ENCODE assay signal across 1 cellular context in genomic region chr17:63549946-63550815, GRCh38.
TF ChIP-seq lines count a peak whose summit lies in the region.

Gene DCAF7, plus strand, starts transcription at chr17:63550477. Its CDS starts 201 bp downstream, at chr17:63550678.

TF ChIP-seq in HEK293, 187 proteins besides CTCF, POLR2A, EP300 and RAD21 (continued from another document and continues in another):
- TF ChIP-seq, protein P1, sequence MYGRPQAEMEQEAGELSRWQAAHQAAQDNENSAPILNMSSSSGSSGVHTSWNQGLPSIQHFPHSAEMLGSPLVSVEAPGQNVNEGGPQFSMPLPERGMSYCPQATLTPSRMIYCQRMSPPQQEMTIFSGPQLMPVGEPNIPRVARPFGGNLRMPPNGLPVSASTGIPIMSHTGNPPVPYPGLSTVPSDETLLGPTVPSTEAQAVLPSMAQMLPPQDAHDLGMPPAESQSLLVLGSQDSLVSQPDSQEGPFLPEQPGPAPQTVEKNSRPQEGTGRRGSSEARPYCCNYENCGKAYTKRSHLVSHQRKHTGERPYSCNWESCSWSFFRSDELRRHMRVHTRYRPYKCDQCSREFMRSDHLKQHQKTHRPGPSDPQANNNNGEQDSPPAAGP (tag by site-specific recombination; IDR thresholded peaks at IDR 0.05): peak; percentile 49
- TF ChIP-seq ZNF658 (tag by site-specific recombination; IDR thresholded peaks at IDR 0.05) (no peak), SCRT1 (tag by site-specific recombination; IDR thresholded peaks at IDR 0.05; ENCODE audit: borderline replicate concordance) (0 out of 2 replicates have a peak, but pooled peaks have one; percentile 49), BCL11B (tag by site-specific recombination; IDR thresholded peaks at IDR 0.05; ENCODE audit: low read depth) (no peak; the same call in 1 of the 2 replicates), ZNF701 (tag by site-specific recombination; IDR thresholded peaks at IDR 0.05) (no peak), ZSCAN16 (tag by site-specific recombination; IDR thresholded peaks at IDR 0.05) (no peak), KLF1 (tag by site-specific recombination; IDR thresholded peaks at IDR 0.05) (peak; percentile 16; the same call in 1 of the 2 replicates), GLIS1 (tag by site-specific recombination; IDR thresholded peaks at IDR 0.05) (peak; percentile 95), ZFHX2 (tag by site-specific recombination; conservative IDR thresholded peaks at IDR 0.05) (peak; percentile 98), ZNF48 (tag by site-specific recombination; IDR thresholded peaks at IDR 0.05) (no peak), ZNF544 (tag by site-specific recombination; IDR thresholded peaks at IDR 0.05) (no peak), BCL11A (tag by site-specific recombination; IDR thresholded peaks at IDR 0.05; ENCODE audit: low read depth) (0 out of 2 replicates have a peak, but pooled peaks have one; percentile 30), ZNF223 (tag by site-specific recombination; IDR thresholded peaks at IDR 0.05) (no peak), ZNF354C (tag by site-specific recombination; IDR thresholded peaks at IDR 0.05; ENCODE audit: borderline replicate concordance, low read depth) (no peak), ZNF501 (tag by site-specific recombination; IDR thresholded peaks at IDR 0.05) (peak; percentile 86), ZNF560 (tag by site-specific recombination; IDR thresholded peaks at IDR 0.05; ENCODE audit: borderline replicate concordance) (no peak), ZBTB20 (tag by site-specific recombination; IDR thresholded peaks at IDR 0.05) (peak; percentile 63), GLI2 (tag by site-specific recombination; IDR thresholded peaks at IDR 0.05; ENCODE audit: borderline replicate concordance, low read depth) (no peak), ZNF280D (tag by site-specific recombination; IDR thresholded peaks at IDR 0.05) (no peak), ZNF449 (tag by site-specific recombination; IDR thresholded peaks at IDR 0.05) (peak; percentile 64), ZNF302 (tag by site-specific recombination; IDR thresholded peaks at IDR 0.05; ENCODE audit: low read depth) (no peak), ZBTB6 (tag by site-specific recombination; IDR thresholded peaks at IDR 0.05) (no peak), ZNF155 (tag by site-specific recombination; IDR thresholded peaks at IDR 0.05) (no peak), ZNF211 (tag by site-specific recombination; IDR thresholded peaks at IDR 0.05; ENCODE audit: low read depth) (no peak), HOXD13 (CRISPR knock-in tag; IDR thresholded peaks at IDR 0.05; ENCODE audit: borderline replicate concordance) (peak; percentile 52; the same call in 1 of the 2 replicates), KLF8 (tag by site-specific recombination; IDR thresholded peaks at IDR 0.05) (no peak; the same call in none of the 2 replicates), ZNF596 (tag by site-specific recombination; IDR thresholded peaks at IDR 0.05) (no peak), ZNF133 (tag by site-specific recombination; IDR thresholded peaks at IDR 0.05) (no peak), ZNF677 (tag by site-specific recombination; IDR thresholded peaks at IDR 0.05) (no peak), ZNF391 (tag by site-specific recombination; IDR thresholded peaks at IDR 0.05; ENCODE audit: borderline replicate concordance, low read depth) (peak; percentile 77; the same call in 1 of the 2 replicates), ZNF266 (tag by site-specific recombination; IDR thresholded peaks at IDR 0.05; ENCODE audit: low read depth) (no peak), ZBTB1 (tag by site-specific recombination; IDR thresholded peaks at IDR 0.05) (no peak), ZBTB7A (tag by site-specific recombination; IDR thresholded peaks at IDR 0.05; ENCODE audit: low read depth) (peak; percentile 39; the same call in 1 of the 2 replicates), HOXC10 (CRISPR knock-in tag; IDR thresholded peaks at IDR 0.05) (no peak; the same call in 1 of the 2 replicates), ZNF629 (tag by site-specific recombination; IDR thresholded peaks at IDR 0.05) (peak; percentile 46; the same call in 1 of the 2 replicates), HOXA7 (CRISPR knock-in tag; IDR thresholded peaks at IDR 0.05; ENCODE audit: borderline replicate concordance) (no peak), ZNF10 (tag by site-specific recombination; IDR thresholded peaks at IDR 0.05) (no peak), ZSCAN5A (tag by site-specific recombination; IDR thresholded peaks at IDR 0.05) (no peak; the same call in 1 of the 2 replicates)
- TF ChIP-seq, protein P2, sequence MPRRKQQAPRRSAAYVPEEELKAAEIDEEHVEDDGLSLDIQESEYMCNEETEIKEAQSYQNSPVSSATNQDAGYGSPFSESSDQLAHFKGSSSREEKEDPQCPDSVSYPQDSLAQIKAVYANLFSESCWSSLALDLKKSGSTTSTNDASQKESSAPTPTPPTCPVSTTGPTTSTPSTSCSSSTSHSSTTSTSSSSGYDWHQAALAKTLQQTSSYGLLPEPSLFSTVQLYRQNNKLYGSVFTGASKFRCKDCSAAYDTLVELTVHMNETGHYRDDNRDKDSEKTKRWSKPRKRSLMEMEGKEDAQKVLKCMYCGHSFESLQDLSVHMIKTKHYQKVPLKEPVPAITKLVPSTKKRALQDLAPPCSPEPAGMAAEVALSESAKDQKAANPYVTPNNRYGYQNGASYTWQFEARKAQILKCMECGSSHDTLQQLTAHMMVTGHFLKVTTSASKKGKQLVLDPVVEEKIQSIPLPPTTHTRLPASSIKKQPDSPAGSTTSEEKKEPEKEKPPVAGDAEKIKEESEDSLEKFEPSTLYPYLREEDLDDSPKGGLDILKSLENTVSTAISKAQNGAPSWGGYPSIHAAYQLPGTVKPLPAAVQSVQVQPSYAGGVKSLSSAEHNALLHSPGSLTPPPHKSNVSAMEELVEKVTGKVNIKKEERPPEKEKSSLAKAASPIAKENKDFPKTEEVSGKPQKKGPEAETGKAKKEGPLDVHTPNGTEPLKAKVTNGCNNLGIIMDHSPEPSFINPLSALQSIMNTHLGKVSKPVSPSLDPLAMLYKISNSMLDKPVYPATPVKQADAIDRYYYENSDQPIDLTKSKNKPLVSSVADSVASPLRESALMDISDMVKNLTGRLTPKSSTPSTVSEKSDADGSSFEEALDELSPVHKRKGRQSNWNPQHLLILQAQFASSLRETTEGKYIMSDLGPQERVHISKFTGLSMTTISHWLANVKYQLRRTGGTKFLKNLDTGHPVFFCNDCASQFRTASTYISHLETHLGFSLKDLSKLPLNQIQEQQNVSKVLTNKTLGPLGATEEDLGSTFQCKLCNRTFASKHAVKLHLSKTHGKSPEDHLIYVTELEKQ (tag by site-specific recombination; IDR thresholded peaks at IDR 0.05; ENCODE audit: borderline replicate concordance): no peak; the same call in 1 of the 2 replicates
- TF ChIP-seq, protein P3, sequence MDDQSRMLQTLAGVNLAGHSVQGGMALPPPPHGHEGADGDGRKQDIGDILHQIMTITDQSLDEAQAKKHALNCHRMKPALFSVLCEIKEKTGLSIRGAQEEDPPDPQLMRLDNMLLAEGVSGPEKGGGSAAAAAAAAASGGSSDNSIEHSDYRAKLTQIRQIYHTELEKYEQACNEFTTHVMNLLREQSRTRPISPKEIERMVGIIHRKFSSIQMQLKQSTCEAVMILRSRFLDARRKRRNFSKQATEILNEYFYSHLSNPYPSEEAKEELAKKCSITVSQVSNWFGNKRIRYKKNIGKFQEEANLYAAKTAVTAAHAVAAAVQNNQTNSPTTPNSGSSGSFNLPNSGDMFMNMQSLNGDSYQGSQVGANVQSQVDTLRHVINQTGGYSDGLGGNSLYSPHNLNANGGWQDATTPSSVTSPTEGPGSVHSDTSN (CRISPR knock-in tag; IDR thresholded peaks at IDR 0.05): peak; percentile 99
- TF ChIP-seq, protein P4, sequence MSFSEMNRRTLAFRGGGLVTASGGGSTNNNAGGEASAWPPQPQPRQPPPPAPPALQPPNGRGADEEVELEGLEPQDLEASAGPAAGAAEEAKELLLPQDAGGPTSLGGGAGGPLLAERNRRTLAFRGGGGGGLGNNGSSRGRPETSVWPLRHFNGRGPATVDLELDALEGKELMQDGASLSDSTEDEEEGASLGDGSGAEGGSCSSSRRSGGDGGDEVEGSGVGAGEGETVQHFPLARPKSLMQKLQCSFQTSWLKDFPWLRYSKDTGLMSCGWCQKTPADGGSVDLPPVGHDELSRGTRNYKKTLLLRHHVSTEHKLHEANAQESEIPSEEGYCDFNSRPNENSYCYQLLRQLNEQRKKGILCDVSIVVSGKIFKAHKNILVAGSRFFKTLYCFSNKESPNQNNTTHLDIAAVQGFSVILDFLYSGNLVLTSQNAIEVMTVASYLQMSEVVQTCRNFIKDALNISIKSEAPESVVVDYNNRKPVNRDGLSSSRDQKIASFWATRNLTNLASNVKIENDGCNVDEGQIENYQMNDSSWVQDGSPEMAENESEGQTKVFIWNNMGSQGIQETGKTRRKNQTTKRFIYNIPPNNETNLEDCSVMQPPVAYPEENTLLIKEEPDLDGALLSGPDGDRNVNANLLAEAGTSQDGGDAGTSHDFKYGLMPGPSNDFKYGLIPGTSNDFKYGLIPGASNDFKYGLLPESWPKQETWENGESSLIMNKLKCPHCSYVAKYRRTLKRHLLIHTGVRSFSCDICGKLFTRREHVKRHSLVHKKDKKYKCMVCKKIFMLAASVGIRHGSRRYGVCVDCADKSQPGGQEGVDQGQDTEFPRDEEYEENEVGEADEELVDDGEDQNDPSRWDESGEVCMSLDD (tag by site-specific recombination; IDR thresholded peaks at IDR 0.05): peak; percentile 80
- TF ChIP-seq, protein P5, sequence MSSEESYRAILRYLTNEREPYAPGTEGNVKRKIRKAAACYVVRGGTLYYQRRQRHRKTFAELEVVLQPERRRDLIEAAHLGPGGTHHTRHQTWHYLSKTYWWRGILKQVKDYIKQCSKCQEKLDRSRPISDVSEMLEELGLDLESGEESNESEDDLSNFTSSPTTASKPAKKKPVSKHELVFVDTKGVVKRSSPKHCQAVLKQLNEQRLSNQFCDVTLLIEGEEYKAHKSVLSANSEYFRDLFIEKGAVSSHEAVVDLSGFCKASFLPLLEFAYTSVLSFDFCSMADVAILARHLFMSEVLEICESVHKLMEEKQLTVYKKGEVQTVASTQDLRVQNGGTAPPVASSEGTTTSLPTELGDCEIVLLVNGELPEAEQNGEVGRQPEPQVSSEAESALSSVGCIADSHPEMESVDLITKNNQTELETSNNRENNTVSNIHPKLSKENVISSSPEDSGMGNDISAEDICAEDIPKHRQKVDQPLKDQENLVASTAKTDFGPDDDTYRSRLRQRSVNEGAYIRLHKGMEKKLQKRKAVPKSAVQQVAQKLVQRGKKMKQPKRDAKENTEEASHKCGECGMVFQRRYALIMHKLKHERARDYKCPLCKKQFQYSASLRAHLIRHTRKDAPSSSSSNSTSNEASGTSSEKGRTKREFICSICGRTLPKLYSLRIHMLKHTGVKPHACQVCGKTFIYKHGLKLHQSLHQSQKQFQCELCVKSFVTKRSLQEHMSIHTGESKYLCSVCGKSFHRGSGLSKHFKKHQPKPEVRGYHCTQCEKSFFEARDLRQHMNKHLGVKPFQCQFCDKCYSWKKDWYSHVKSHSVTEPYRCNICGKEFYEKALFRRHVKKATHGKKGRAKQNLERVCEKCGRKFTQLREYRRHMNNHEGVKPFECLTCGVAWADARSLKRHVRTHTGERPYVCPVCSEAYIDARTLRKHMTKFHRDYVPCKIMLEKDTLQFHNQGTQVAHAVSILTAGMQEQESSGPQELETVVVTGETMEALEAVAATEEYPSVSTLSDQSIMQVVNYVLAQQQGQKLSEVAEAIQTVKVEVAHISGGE (tag by site-specific recombination; conservative IDR thresholded peaks at IDR 0.05; ENCODE audit: low read depth): peak; percentile 90
